ENCODE assay signal across 23 cellular contexts in genomic region chr12:96807741-96808140, GRCh38.
DNase-seq lines count a peak whose midpoint lies in the region; ATAC-seq, FAIRE-seq and TF ChIP-seq lines count a peak whose summit lies in the region.
"Had no signal": no experiment of that assay in that cellular context is flagged by ENCODE, and none has a peak within 500 bp of the region (broad histone marks: within the 10 kb centered on the region; RNA-seq: fewer than 3 reads in every experiment).

No MANE protein-coding gene starts in this region.

- peak; percentile 61 for FAIRE-seq in A549 (lab: Jason Lieb, UNC)
- FAIRE-seq: A204.1, GM12878 had no signal

- H3K9me3 ChIP-seq in A549 = 0 out of 3 replicates have a peak, but pooled peaks cover 6% of the 10 kb centered on the region
- H3K9me3 ChIP-seq: BE2C had no signal

- no peaks in the 10 kb centered on the region for H3K9me3 Mint-ChIP-seq in endothelial cell (ENCODE audit: unreplicated experiment)
- H3K9me3 Mint-ChIP-seq: GM23338 had no signal

- H3K4me3 Mint-ChIP-seq in endothelial cell (ENCODE audit: unreplicated experiment) = no peak overlapping the region
- H3K4me3 Mint-ChIP-seq: CD14-positive monocyte; CD4-positive, alpha-beta T cell; CD8-positive, alpha-beta memory T cell; GM23338; H9 had no signal

- ATAC-seq in A549 (peak in 1 of 2 experiments; percentile 45; a peak in 2 of 6 replicates), HG03378 (IDR thresholded peaks at IDR 0.05; ENCODE audit: unreplicated experiment) (no peak)
- ATAC-seq: GM12878, GM23338, HCT116 had no signal

- no peak overlapping the region for H3K4me3 ChIP-seq in A549
- H3K4me3 ChIP-seq: BLaER1 treated with 17β-estradiol and CSF1 and Interleukin-3, amounts not matched to agents 10 nM and 100 nM; GM12878; GM23338 had no signal

- 0% methylated on average over 1 of the region's 1 CpG for WGBS in A549 (ENCODE audit: missing lambda C conversion rate)

- POLR2A ChIA-PET in A549 (lab: Yijun Ruan, JAX) = no interaction called here

- DNase-seq in A549 (ENCODE audit: low read depth in 1 of 2, low spot score in 1 of 2) (peak in 1 of 2 experiments; percentile 49), DMS53 treated with DMSO at 0.1 percent for 48 hours (lab: John Stamatoyannopoulos, UW; ENCODE audit: unreplicated experiment) (peak; percentile 88), endothelial cell (ENCODE audit: low spot score) (no peak), NCI-H446 (lab: John Stamatoyannopoulos, UW) (no peak)
- no peak for DNase-seq in activated CD4-positive, alpha-beta T cell treated with anti-CD3 and anti-CD28 coated beads for 4 hours
- DNase-seq: ACHN; AML-193; BE2C; Calu3; CD4-positive, alpha-beta T cell; CD8-positive, alpha-beta memory T cell; DMS79; EL; GDM1; H9 had no signal

- H3K4me2 ChIP-seq in A549 = no peak overlapping the region
- H3K4me2 ChIP-seq: BLaER1 treated with 17β-estradiol and CSF1 and Interleukin-3, amounts not matched to agents 10 nM and 100 nM; GM23338 had no signal

- peaks cover 18% of the 10 kb centered on the region for H3K4me1 ChIP-seq in A549
- H3K4me1 ChIP-seq: BE2C had no signal

- no peak for TF ChIP-seq EP300 in A549 (IDR thresholded peaks at IDR 0.05)

- no peak for TF ChIP-seq POLR2A in A549 (IDR thresholded peaks at IDR 0.05; ENCODE audit: low read length)

- H3K4me1 Mint-ChIP-seq in endothelial cell (ENCODE audit: unreplicated experiment) = peaks cover under 1% of the 10 kb centered on the region
- H3K4me1 Mint-ChIP-seq: CD14-positive monocyte; CD8-positive, alpha-beta memory T cell; GM23338 had no signal

- TF ChIP-seq RAD21 in A549 (conservative IDR thresholded peaks at IDR 0.05 in 1 of 2, IDR thresholded peaks at IDR 0.05 in 1 of 2) = no peak

- no peaks in the 10 kb centered on the region for H3K36me3 Mint-ChIP-seq in endothelial cell (ENCODE audit: low read depth, unreplicated experiment)
- H3K36me3 Mint-ChIP-seq: CD14-positive monocyte; CD8-positive, alpha-beta memory T cell had no signal

- no peaks in the 10 kb centered on the region for H3K27me3 Mint-ChIP-seq in endothelial cell (ENCODE audit: unreplicated experiment)
- H3K27me3 Mint-ChIP-seq: CD4-positive, alpha-beta T cell had no signal

- H3K27ac ChIP-seq in A549 = no peak overlapping the region
- H3K27ac ChIP-seq: 22Rv1; BLaER1 treated with 17β-estradiol and CSF1 and Interleukin-3, amounts not matched to agents 10 nM and 100 nM had no signal

- H3K27ac Mint-ChIP-seq in endothelial cell (ENCODE audit: unreplicated experiment) = peak overlapping the region; percentile 28
- H3K27ac Mint-ChIP-seq: CD14-positive monocyte; CD4-positive, alpha-beta T cell; CD8-positive, alpha-beta memory T cell; GM23338; H9 had no signal

- TF ChIP-seq CTCF in A549 (IDR thresholded peaks at IDR 0.05) (no peak), endothelial cell (IDR thresholded peaks at IDR 0.05; ENCODE audit: unreplicated experiment) (no peak)

- CTCF ChIA-PET in A549 (lab: Yijun Ruan, JAX) = no interaction called here

TF ChIP-seq in A549, 52 proteins besides CTCF, POLR2A, EP300 and RAD21:
- TF ChIP-seq ESRRA (IDR thresholded peaks at IDR 0.05; ENCODE audit: borderline replicate concordance, low read length) = no peak
- TF ChIP-seq, protein P1, sequence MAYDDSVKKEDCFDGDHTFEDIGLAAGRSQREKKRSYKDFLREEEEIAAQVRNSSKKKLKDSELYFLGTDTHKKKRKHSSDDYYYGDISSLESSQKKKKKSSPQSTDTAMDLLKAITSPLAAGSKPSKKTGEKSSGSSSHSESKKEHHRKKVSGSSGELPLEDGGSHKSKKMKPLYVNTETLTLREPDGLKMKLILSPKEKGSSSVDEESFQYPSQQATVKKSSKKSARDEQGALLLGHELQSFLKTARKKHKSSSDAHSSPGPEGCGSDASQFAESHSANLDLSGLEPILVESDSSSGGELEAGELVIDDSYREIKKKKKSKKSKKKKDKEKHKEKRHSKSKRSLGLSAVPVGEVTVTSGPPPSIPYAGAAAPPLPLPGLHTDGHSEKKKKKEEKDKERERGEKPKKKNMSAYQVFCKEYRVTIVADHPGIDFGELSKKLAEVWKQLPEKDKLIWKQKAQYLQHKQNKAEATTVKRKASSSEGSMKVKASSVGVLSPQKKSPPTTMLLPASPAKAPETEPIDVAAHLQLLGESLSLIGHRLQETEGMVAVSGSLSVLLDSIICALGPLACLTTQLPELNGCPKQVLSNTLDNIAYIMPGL (CRISPR knock-in tag; IDR thresholded peaks at IDR 0.05; ENCODE audit: borderline replicate concordance) = no peak
- TF ChIP-seq, protein P2, sequence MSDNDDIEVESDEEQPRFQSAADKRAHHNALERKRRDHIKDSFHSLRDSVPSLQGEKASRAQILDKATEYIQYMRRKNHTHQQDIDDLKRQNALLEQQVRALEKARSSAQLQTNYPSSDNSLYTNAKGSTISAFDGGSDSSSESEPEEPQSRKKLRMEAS (IDR thresholded peaks at IDR 0.05) = no peak
- no peak for TF ChIP-seq POLR2AphosphoS2 (conservative IDR thresholded peaks at IDR 0.05; ENCODE audit: low read length)
- TF ChIP-seq HOXB13 (CRISPR knock-in tag; IDR thresholded peaks at IDR 0.05; ENCODE audit: low read depth) = no peak
- TF ChIP-seq CBX2 (IDR thresholded peaks at IDR 0.05; ENCODE audit: borderline replicate concordance, low read depth) = no peak
- no peak for TF ChIP-seq HES2 (IDR thresholded peaks at IDR 0.05)
- no peak for TF ChIP-seq NR3C1 (IDR thresholded peaks at IDR 0.05)
- TF ChIP-seq SREBF2 (IDR thresholded peaks at IDR 0.05) = no peak
- TF ChIP-seq JUN (IDR thresholded peaks at IDR 0.05) = no peak
- TF ChIP-seq RCOR1 (IDR thresholded peaks at IDR 0.05; ENCODE audit: low read depth, low read length) = no peak
- TF ChIP-seq, protein P3, sequence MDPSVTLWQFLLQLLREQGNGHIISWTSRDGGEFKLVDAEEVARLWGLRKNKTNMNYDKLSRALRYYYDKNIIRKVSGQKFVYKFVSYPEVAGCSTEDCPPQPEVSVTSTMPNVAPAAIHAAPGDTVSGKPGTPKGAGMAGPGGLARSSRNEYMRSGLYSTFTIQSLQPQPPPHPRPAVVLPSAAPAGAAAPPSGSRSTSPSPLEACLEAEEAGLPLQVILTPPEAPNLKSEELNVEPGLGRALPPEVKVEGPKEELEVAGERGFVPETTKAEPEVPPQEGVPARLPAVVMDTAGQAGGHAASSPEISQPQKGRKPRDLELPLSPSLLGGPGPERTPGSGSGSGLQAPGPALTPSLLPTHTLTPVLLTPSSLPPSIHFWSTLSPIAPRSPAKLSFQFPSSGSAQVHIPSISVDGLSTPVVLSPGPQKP (IDR thresholded peaks at IDR 0.05; ENCODE audit: low read depth, low read length) = no peak
- no peak for TF ChIP-seq FOXS1 (CRISPR knock-in tag; IDR thresholded peaks at IDR 0.05)
- no peak for TF ChIP-seq HOXA7 (CRISPR knock-in tag; IDR thresholded peaks at IDR 0.05)
- TF ChIP-seq KDM5A (IDR thresholded peaks at IDR 0.05) = no peak
- no peak for TF ChIP-seq BCL3 (IDR thresholded peaks at IDR 0.05)
- TF ChIP-seq RFX5 (IDR thresholded peaks at IDR 0.05) = no peak
- no peak for TF ChIP-seq FOSB (CRISPR knock-in tag; IDR thresholded peaks at IDR 0.05)
- no peak for TF ChIP-seq ZC3H11A (IDR thresholded peaks at IDR 0.05)
- no peak for TF ChIP-seq CHD4 (IDR thresholded peaks at IDR 0.05; ENCODE audit: borderline replicate concordance)
